19 cellular contexts compared by ENCODE assay signal in the genomic region with DNA sequence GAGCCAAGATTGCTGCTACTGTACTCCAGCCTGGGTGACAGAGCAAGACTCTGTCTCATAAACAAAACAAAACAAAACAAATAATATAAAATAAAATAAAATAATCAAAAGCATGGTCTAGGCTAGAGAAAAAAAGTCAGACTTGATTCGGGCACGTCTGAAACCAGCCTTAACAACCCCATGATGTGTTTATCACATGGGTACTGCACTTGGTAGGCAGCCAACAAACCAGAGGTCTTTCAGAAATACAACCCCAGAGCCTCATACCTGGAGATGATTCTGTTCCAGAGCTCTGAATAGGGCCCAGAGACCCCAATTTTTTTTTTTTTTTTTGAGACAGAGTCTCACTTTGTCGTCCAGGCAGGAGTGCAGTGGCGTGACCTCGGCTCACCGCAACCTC.
"Had no signal": no experiment of that assay in that cellular context is flagged by ENCODE, and none has a peak within 500 bp of the region (broad histone marks: within the 10 kb centered on the region; RNA-seq: fewer than 3 reads in every experiment).

No MANE protein-coding gene starts in this region.

- H3K4me3 Mint-ChIP-seq: activated CD4-positive, alpha-beta T cell treated with anti-CD3 and anti-CD28 coated beads, Interleukin-2, amount 10 ng/mL, durations not matched to agents 7 days and 5 days; activated CD8-positive, alpha-beta T cell treated with anti-CD3 and anti-CD28 coated beads, Interleukin-2, amount 10 ng/mL, durations not matched to agents 7 days and 5 days; activated T-cell treated with anti-CD3 and anti-CD28 coated beads, Interleukin-2, amount 50 U/mL, for 24 hours; natural killer cell had no signal

- H3K27me3 Mint-ChIP-seq: activated CD4-positive, alpha-beta T cell treated with anti-CD3 and anti-CD28 coated beads, Interleukin-2, amount 10 ng/mL, durations not matched to agents 7 days and 5 days; activated T-cell treated with anti-CD3 and anti-CD28 coated beads, Interleukin-2, amount 50 U/mL, for 24 hours had no signal

- H3K36me3 ChIP-seq: brain microvascular endothelial cell, heart right ventricle had no signal

- H3K4me3 ChIP-seq: coronary artery, heart right ventricle, lung had no signal

- ATAC-seq: activated CD4-positive, CD25-positive, alpha-beta regulatory T cell treated with anti-CD3 and anti-CD28 coated beads, Interleukin-2, amount 50 U/mL, for 24 hours; activated CD8-positive, alpha-beta T cell treated with anti-CD3 and anti-CD28 coated beads, Interleukin-2, amount 10 ng/mL, durations not matched to agents 7 days and 5 days; esophagus mucosa had no signal

- H3K27ac ChIP-seq: brain microvascular endothelial cell, coronary artery had no signal

- H3K27ac Mint-ChIP-seq: activated CD4-positive, alpha-beta T cell treated with anti-CD3 and anti-CD28 coated beads, Interleukin-2, amount 10 ng/mL, durations not matched to agents 7 days and 5 days; activated T-helper 2 cell treated with anti-CD3 and anti-CD28 coated beads, Interferon-gamma antibody, Interleukin-2, Interleukin-4, amounts not matched to agents 10 μg/mL and 5 μg/mL and 100 μg/mL, durations not matched to agents 14 hours and 24 hours and 36 hours had no signal

- H3K27me3 ChIP-seq: brain microvascular endothelial cell, heart right ventricle had no signal

- H3K36me3 Mint-ChIP-seq: natural killer cell had no signal

- DNase-seq: activated CD4-positive, alpha-beta T cell treated with anti-CD3 and anti-CD28 coated beads, Interleukin-2, amount 10 ng/mL, durations not matched to agents 7 days and 5 days; activated CD8-positive, alpha-beta T cell treated with anti-CD3 and anti-CD28 coated beads, Interleukin-2, amount 10 ng/mL, durations not matched to agents 7 days and 5 days; activated naive CD4-positive, alpha-beta T cell treated with Interleukin-2 at 50 U/mL for 16 hours; activated T-cell treated with anti-CD3 and anti-CD28 coated beads, Interleukin-2, amount 50 U/mL, for 24 hours; anterior cingulate cortex; brain microvascular endothelial cell; heart right ventricle; kidney glomerular epithelial cell; natural killer cell; nucleus accumbens; stimulated activated CD4-positive, alpha-beta T cell treated with anti-CD3 and anti-CD28 coated beads, Interleukin-12 subunit alpha, Interleukin-12 subunit beta, amount 100 ng/mL, for 4 hours; stimulated activated CD4-positive, alpha-beta T cell treated with anti-CD3 and anti-CD28 coated beads, Interleukin-1b, Interleukin-23, amount 100 ng/mL, for 48 hours; stimulated activated CD8-positive, alpha-beta memory T cell treated with anti-CD3 and anti-CD28 coated beads, Interleukin-4, amount 100 ng/mL, for 48 hours; stimulated activated naive CD4-positive, alpha-beta T cell had no signal

- H3K9me3 Mint-ChIP-seq: natural killer cell had no signal
